ENCODE assay signal across 17 cellular contexts in genomic region chr6:36821581-36822335, GRCh38. TPM values are rescaled to one million over a fixed set of nuclear protein-coding genes. Genes with fewer than 3 reads are reported as not detected.
DNase-seq lines count a peak whose midpoint lies in the region; ATAC-seq, FAIRE-seq and TF ChIP-seq lines count a peak whose summit lies in the region.
"Had no signal": no experiment of that assay in that cellular context is flagged by ENCODE, and none has a peak within 500 bp of the region (broad histone marks: within the 10 kb centered on the region; RNA-seq: fewer than 3 reads in every experiment).

No MANE protein-coding gene starts in this region.

- WGBS in K562 (ENCODE audit: insufficient coverage, low coverage, missing lambda C conversion rate), result 85% methylated on average over 14 of the region's 14 CpGs
- WGBS in mesendoderm (ENCODE audit: extremely low coverage, insufficient coverage, low lambda C conversion rate), result no CpG with 5 or more reads among the region's 14 CpGs

- H3K27me3 Mint-ChIP-seq in GM23338 (ENCODE audit: insufficient read depth, low read depth, poor library complexity), result peaks cover 6% of the 10 kb centered on the region

- no peak for TF ChIP-seq RAD21 in K562 (CRISPR knock-in tag; conservative IDR thresholded peaks at IDR 0.05 in 1 of 2, IDR thresholded peaks at IDR 0.05 in 1 of 2)

- H3K9me3 ChIP-seq in BLaER1 treated with 17β-estradiol and CSF1 and Interleukin-3, amounts not matched to agents 10 nM and 100 nM (replicated peaks in 1 of 11), result no peaks in the 10 kb centered on the region
- no peaks in the 10 kb centered on the region for H3K9me3 ChIP-seq in K562 (replicated peaks; ENCODE audit: control insufficient read depth, insufficient read depth, low read depth, low read length)
- H3K9me3 ChIP-seq: colonic mucosa, ovary had no signal

- H3K4ac ChIP-seq in mesendoderm (ENCODE audit: low read depth, low read length), result no peak overlapping the region

- no peaks in the 10 kb centered on the region for H3K9me2 ChIP-seq in GM23338 (ENCODE audit: insufficient read depth)

- H3K4me2 ChIP-seq in BLaER1 treated with 17β-estradiol and CSF1 and Interleukin-3, amounts not matched to agents 10 nM and 100 nM, result peak overlapping the region; percentile 57 to 90 (median 68)
- no peak overlapping the region for H3K4me2 ChIP-seq in GM23338
- peak overlapping the region; percentile 27 for H3K4me2 ChIP-seq in K562 (ENCODE audit: insufficient read depth, low read length)
- H3K4me2 ChIP-seq in mesendoderm (ENCODE audit: low read length), result no peak overlapping the region

- H3K79me2 ChIP-seq in GM23338 (replicated peaks; ENCODE audit: insufficient read depth) (no peaks in the 10 kb centered on the region), K562 (ENCODE audit: control insufficient read depth, insufficient read depth, low read length) (no peaks in the 10 kb centered on the region), mesendoderm (ENCODE audit: control insufficient read depth, insufficient read depth, low read length) (no peaks in the 10 kb centered on the region)

- no TSS peak for BruUV-seq in K562 (replicated peaks; lab: Mats Ljungman, UMichigan)

- H3K4me1 Mint-ChIP-seq in GM23338, result peaks cover 26% of the 10 kb centered on the region
- H3K4me1 Mint-ChIP-seq: B cell had no signal

- H3K4me3 ChIP-seq in BLaER1 treated with 17β-estradiol and CSF1 and Interleukin-3, amounts not matched to agents 10 nM and 100 nM, result no peak overlapping the region
- no peak overlapping the region for H3K4me3 ChIP-seq in GM23338
- no peak overlapping the region for H3K4me3 ChIP-seq in K562
- H3K4me3 ChIP-seq in mesendoderm (ENCODE audit: low read length), result no peak overlapping the region
- H3K4me3 ChIP-seq: colonic mucosa, ovary had no signal

- H3K18ac ChIP-seq in mesendoderm (ENCODE audit: low read length), result no peak overlapping the region

- DNase-seq in GM23338 (ENCODE audit: low spot score) (no peak), K562 (ENCODE audit: extremely low read depth in 1 of 4, low spot score in 3 of 4) (no peak), mesendoderm (no peak)
- DNase-seq: activated effector memory CD4-positive, alpha-beta T cell treated with anti-CD3 and anti-CD28 coated beads, Interleukin-2, amount 50 U/mL, for 16 hours; aorta; colonic mucosa; ovary; SHP77 treated with DMSO at 0.1 percent for 48 hours; stimulated activated CD8-positive, alpha-beta memory T cell treated with anti-CD3 and anti-CD28 coated beads, Interleukin-4, amount 100 ng/mL, for 48 hours had no signal

- no peaks in the 10 kb centered on the region for H3F3A ChIP-seq in GM23338 (replicated peaks; ENCODE audit: low read depth)

- no peaks in the 10 kb centered on the region for H3K36me3 ChIP-seq in BLaER1 treated with 17β-estradiol and CSF1 and Interleukin-3, amounts not matched to agents 10 nM and 100 nM
- H3K36me3 ChIP-seq in GM23338 (ENCODE audit: insufficient read depth), result no peaks in the 10 kb centered on the region
- no peaks in the 10 kb centered on the region for H3K36me3 ChIP-seq in K562 (ENCODE audit: control insufficient read depth, insufficient read depth, low read length)
- H3K36me3 ChIP-seq in mesendoderm (ENCODE audit: control insufficient read depth, insufficient read depth, low read length), result no peaks in the 10 kb centered on the region
- H3K36me3 ChIP-seq: colonic mucosa, ovary had no signal

- no peak overlapping the region for H3K27ac Mint-ChIP-seq in GM23338
- H3K27ac Mint-ChIP-seq: B cell had no signal

- no peak overlapping the region for H2AK5ac ChIP-seq in mesendoderm (ENCODE audit: low read length)

- no peak overlapping the region for H3K4me3 Mint-ChIP-seq in GM23338
- H3K4me3 Mint-ChIP-seq: B cell had no signal

- no peak overlapping the region for H3K23ac ChIP-seq in mesendoderm (ENCODE audit: low read length)

- no peaks in the 10 kb centered on the region for H3K9me1 ChIP-seq in K562 (ENCODE audit: control insufficient read depth, insufficient read depth, low read length)

- no peak overlapping the region for H2BK5ac ChIP-seq in mesendoderm (ENCODE audit: low read length)

- H3K27ac ChIP-seq in BLaER1 treated with 17β-estradiol and CSF1 and Interleukin-3, amounts not matched to agents 10 nM and 100 nM, result no peak overlapping the region
- H3K27ac ChIP-seq in GM23338 (ENCODE audit: low read depth), result no peak overlapping the region
- H3K27ac ChIP-seq in K562 (ENCODE audit: extremely low read depth, low read depth, low read length), result peak overlapping the region; percentile 80
- no peak overlapping the region for H3K27ac ChIP-seq in mesendoderm (ENCODE audit: low read depth, low read length)
- H3K27ac ChIP-seq: colonic mucosa, ovary, VCaP had no signal

- ATAC-seq in GM23338 (peak; percentile 10; the same call in 2 of the 3 replicates), K562 (peak; percentile 6; the same call in 2 of the 3 replicates), HG03025 (IDR thresholded peaks at IDR 0.05; ENCODE audit: low FRiP score, unreplicated experiment) (no peak), GM18502 (IDR thresholded peaks at IDR 0.05; ENCODE audit: poor library complexity, unreplicated experiment) (no peak), GM21717 (IDR thresholded peaks at IDR 0.05; ENCODE audit: unreplicated experiment) (no peak)

- in situ Hi-C loops in K562 (cut with MboI), result no loop called here

- H3K27me3 ChIP-seq in BLaER1 treated with 17β-estradiol and CSF1 and Interleukin-3, amounts not matched to agents 10 nM and 100 nM, result no peaks in the 10 kb centered on the region
- no peaks in the 10 kb centered on the region for H3K27me3 ChIP-seq in GM23338 (ENCODE audit: insufficient read depth)
- no peaks in the 10 kb centered on the region; a peak in 1 of 5 replicates for H3K27me3 ChIP-seq in K562 (ENCODE audit: control insufficient read depth in 2 of 2, insufficient read depth in 2 of 2, low read length in 2 of 2)
- H3K27me3 ChIP-seq in mesendoderm (ENCODE audit: insufficient read depth, low read length, poor library complexity), result no peaks in the 10 kb centered on the region
- H3K27me3 ChIP-seq: colonic mucosa, ovary had no signal

- TF ChIP-seq CTCF in GM23338 (conservative IDR thresholded peaks at IDR 0.05; ENCODE audit: low read depth in 2 of 2), result no peak
- no peak for TF ChIP-seq CTCF in K562 (IDR thresholded peaks at IDR 0.05 in 2 of 3, conservative IDR thresholded peaks at IDR 0.05 in 1 of 3; ENCODE audit: insufficient read depth in 2 of 3, low read depth in 1 of 3, low read length in 3 of 3)

- peaks cover 44 to 65% (median 58%) of the 10 kb centered on the region in 10 experiments for H3K4me1 ChIP-seq in BLaER1 treated with 17β-estradiol and CSF1 and Interleukin-3, amounts not matched to agents 10 nM and 100 nM
- peaks cover 11% of the 10 kb centered on the region; the same call in 1 of the 2 replicates for H3K4me1 ChIP-seq in GM23338 (ENCODE audit: insufficient read depth)
- peaks cover 25 to 58% of the 10 kb centered on the region in 2 experiments for H3K4me1 ChIP-seq in K562 (replicated peaks in 1 of 2; ENCODE audit: control insufficient read depth in 2 of 2, insufficient read depth in 2 of 2, low read length in 2 of 2)
- H3K4me1 ChIP-seq in mesendoderm (ENCODE audit: control insufficient read depth, low read depth, low read length), result peaks cover 3% of the 10 kb centered on the region
- H3K4me1 ChIP-seq: colonic mucosa had no signal

- H4K8ac ChIP-seq in mesendoderm (ENCODE audit: low read depth, low read length), result no peak overlapping the region

- no peaks in the 10 kb centered on the region for H3K9me3 Mint-ChIP-seq in GM23338

- no peaks in the 10 kb centered on the region for H3K36me3 Mint-ChIP-seq in GM23338 (ENCODE audit: low read depth)

- H4K5ac ChIP-seq in mesendoderm (ENCODE audit: low read length), result no peak overlapping the region

- POLR2A ChIA-PET in K562 (lab: Yijun Ruan, JAX), result no interaction called here

- no peaks in the 10 kb centered on the region for H4K20me1 ChIP-seq in BLaER1 treated with 17β-estradiol and CSF1 and Interleukin-3, amounts not matched to agents 10 nM and 100 nM
- H4K20me1 ChIP-seq in GM23338 (replicated peaks; ENCODE audit: insufficient read depth) (no peaks in the 10 kb centered on the region), K562 (replicated peaks; ENCODE audit: control insufficient read depth, insufficient read depth, low read length) (no peaks in the 10 kb centered on the region)

- no peak for TF ChIP-seq POLR2A in K562 (conservative IDR thresholded peaks at IDR 0.05)

- no peak for FAIRE-seq in K562 (lab: Jason Lieb, UNC)
- FAIRE-seq: D721Med, frontal cortex had no signal

- intact Hi-C loops in K562 (cut with micrococcal nuclease), result no loop called here

- no peak for TF ChIP-seq EP300 in K562 (IDR thresholded peaks at IDR 0.05; ENCODE audit: low read length)

- H2BK15ac ChIP-seq in mesendoderm (replicated peaks; ENCODE audit: low read depth), result no peak overlapping the region

- H3K9ac ChIP-seq in BLaER1 treated with 17β-estradiol and CSF1 and Interleukin-3, amounts not matched to agents 10 nM and 100 nM, result no peak overlapping the region
- H3K9ac ChIP-seq in K562 (ENCODE audit: insufficient read depth in 1 of 2, low read depth in 2 of 2, low read length in 2 of 2) (peak overlapping the region in 1 of 2 experiments; percentile 51; a peak in 3 of 4 replicates), mesendoderm (ENCODE audit: low read length) (no peak overlapping the region)

- H2AFZ ChIP-seq in GM23338 (peak overlapping the region; percentile 72), K562 (ENCODE audit: low read depth, low read length) (peak overlapping the region; percentile 93)

- H2BK120ac ChIP-seq in mesendoderm (ENCODE audit: low read depth, low read length), result no peak overlapping the region

- peak overlapping the region; percentile 47 for H3K56ac ChIP-seq in mesendoderm (ENCODE audit: low read length)

- CTCF ChIA-PET in K562 (lab: Yijun Ruan, JAX; ENCODE audit: low intra/inter-chr PET ratio), result interaction anchor here (0.9 kb wide), 1 partner anchor 30 kb away, joined by 3 read pairs; no protein-coding TSS in a partner anchor

- H3K79me1 ChIP-seq in mesendoderm (ENCODE audit: low read length), result no peaks in the 10 kb centered on the region

RNA-seq across cellular contexts. Expression of gene CPNE5, which starts 17.5 kb away (rescaled TPM):
- total RNA-seq in GM23338 (2014; rRNA removed; shearing (Covaris generic)), result 0.12 and 0.14 TPM in 2 replicates
- polyA plus RNA-seq in GM23338 (2016; fragmentation: Nextera tagmentation; extraction: Ambion mirVana), result 0.37 and 0.42 TPM in 2 replicates
- 1.5 and 2.5 TPM in 2 replicates for total RNA-seq in K562 (2011; cell fraction: chromatin; rRNA removed; ENCODE audit: low replicate concordance)
- total RNA-seq in K562 (2011; cell fraction: nucleolus; rRNA removed), result 0.66 and 1.5 TPM in 2 replicates
- 1.2 and 1.6 TPM in 2 replicates for total RNA-seq in K562 (2011; cell fraction: nucleoplasm; rRNA removed)
- total RNA-seq in K562 (2014; rRNA removed), result 0.18 TPM in 1 of 2 replicates, not detected in the other
- not detected in 2 replicates for total RNA-seq in K562 (2014; rRNA removed; fragmentation: Illumina TruSeq; extraction: Trizol)
- total RNA-seq in K562 (2015; rRNA removed; fragmentation: Illumina TruSeq; extraction: Trizol), result 0.14 TPM in 1 of 2 replicates, not detected in the other
- total RNA-seq in K562 (2021), result 0.47 and 0.49 TPM in 2 replicates
- polyA plus RNA-seq in K562 (2011; rRNA removed), result 0.46 and 0.61 TPM in 2 replicates
- 0.19 and 0.31 TPM in 2 replicates for polyA plus RNA-seq in K562 (2011; cell fraction: cytosol; rRNA removed)
- polyA plus RNA-seq in K562 (2011; cell fraction: nucleus; rRNA removed), result 1.2 and 1.9 TPM in 2 replicates
- polyA plus RNA-seq in K562 (2012), result 0.33 and 1.8 TPM in 2 replicates
- 0.43 TPM in 1 of 2 replicates, not detected in the other for polyA plus RNA-seq in K562 (2014; fragmentation: Illumina TruSeq; extraction: Trizol)
- 1 to 10 TPM in 1 of 2 experiments, under 1 TPM in 1; 0.21 to 1.0 TPM for polyA plus RNA-seq in K562 (2014; fragmentation: Nextera tagmentation; extraction: Ambion mirVana)
- 0.69 TPM in 1 of 2 replicates, not detected in the other for polyA plus RNA-seq in K562 (2014; rRNA removed)
- polyA minus RNA-seq in K562 (2011; rRNA and poly(A)+ RNA removed), result 0.67 TPM in 1 of 2 replicates, not detected in the other
- polyA minus RNA-seq in K562 (2011; cell fraction: cytosol; rRNA and poly(A)+ RNA removed), result not detected in 2 replicates
- polyA minus RNA-seq in K562 (2011; cell fraction: nucleus; rRNA and poly(A)+ RNA removed), result 0.78 and 0.81 TPM in 2 replicates
- 0.10 TPM for polyA plus RNA-seq in mesendoderm (2013, experiment 1 of 2)
- polyA plus RNA-seq in mesendoderm (2013, experiment 2 of 2), result 0.17 TPM

RNA-seq across cellular contexts. Expression of gene PPIL1, which starts 52.8 kb away (rescaled TPM):
- total RNA-seq in GM23338 (2014; rRNA removed; shearing (Covaris generic)), result 79.4 and 82.9 TPM in 2 replicates
- polyA plus RNA-seq in GM23338 (2016; fragmentation: Nextera tagmentation; extraction: Ambion mirVana) (53.1 and 57.3 TPM in 2 replicates), K562 (2011; rRNA removed) (113 and 137 TPM in 2 replicates), K562 (2014; fragmentation: Illumina TruSeq; extraction: Trizol) (116 and 156 TPM in 2 replicates), K562 (2014; fragmentation: Nextera tagmentation; extraction: Ambion mirVana) (100 to 1,000 TPM; 195 to 205 TPM), K562 (2014; rRNA removed) (87.9 and 108 TPM in 2 replicates)
- total RNA-seq in K562 (2011; cell fraction: chromatin; rRNA removed; ENCODE audit: low replicate concordance), result 16.9 and 22.0 TPM in 2 replicates
- 16.6 and 19.2 TPM in 2 replicates for total RNA-seq in K562 (2011; cell fraction: nucleolus; rRNA removed)
- total RNA-seq in K562 (2011; cell fraction: nucleoplasm; rRNA removed), result 25.1 and 30.4 TPM in 2 replicates
- total RNA-seq in K562 (2014; rRNA removed) (65.8 and 86.0 TPM in 2 replicates), K562 (2014; rRNA removed; fragmentation: Illumina TruSeq; extraction: Trizol) (130 and 132 TPM in 2 replicates), K562 (2015; rRNA removed; fragmentation: Illumina TruSeq; extraction: Trizol) (107 and 119 TPM in 2 replicates), K562 (2021) (86.9 and 90.1 TPM in 2 replicates)
- polyA plus RNA-seq in K562 (2011; cell fraction: cytosol; rRNA removed), result 95.1 and 112 TPM in 2 replicates
- polyA plus RNA-seq in K562 (2011; cell fraction: nucleus; rRNA removed), result 24.2 and 38.0 TPM in 2 replicates
- polyA plus RNA-seq in K562 (2012), result 81.7 and 93.9 TPM in 2 replicates
- polyA minus RNA-seq in K562 (2011; rRNA and poly(A)+ RNA removed), result 105 and 126 TPM in 2 replicates
- polyA minus RNA-seq in K562 (2011; cell fraction: cytosol; rRNA and poly(A)+ RNA removed), result 34.9 and 49.9 TPM in 2 replicates
- polyA minus RNA-seq in K562 (2011; cell fraction: nucleus; rRNA and poly(A)+ RNA removed), result 11.2 and 16.2 TPM in 2 replicates
- polyA plus RNA-seq in mesendoderm (2013, experiment 1 of 2), result 105 TPM
- 104 TPM for polyA plus RNA-seq in mesendoderm (2013, experiment 2 of 2)

Comparison
In these comparisons a context has a peak if more than half of its experiments do, and no peak if none do; other contexts are left out.
1. H3K4me2 ChIP-seq: peak in BLaER1 treated with 17β-estradiol and CSF1 and Interleukin-3, amounts not matched to agents 10 nM and 100 nM (11 of 11) and K562 (single experiment); none in GM23338 (single experiment) and mesendoderm (single experiment).
2. ATAC-seq: peak in GM23338 (single experiment) and K562 (single experiment); none in HG03025 (single experiment), GM18502 (single experiment) and GM21717 (single experiment).